In the genomic region with DNA sequence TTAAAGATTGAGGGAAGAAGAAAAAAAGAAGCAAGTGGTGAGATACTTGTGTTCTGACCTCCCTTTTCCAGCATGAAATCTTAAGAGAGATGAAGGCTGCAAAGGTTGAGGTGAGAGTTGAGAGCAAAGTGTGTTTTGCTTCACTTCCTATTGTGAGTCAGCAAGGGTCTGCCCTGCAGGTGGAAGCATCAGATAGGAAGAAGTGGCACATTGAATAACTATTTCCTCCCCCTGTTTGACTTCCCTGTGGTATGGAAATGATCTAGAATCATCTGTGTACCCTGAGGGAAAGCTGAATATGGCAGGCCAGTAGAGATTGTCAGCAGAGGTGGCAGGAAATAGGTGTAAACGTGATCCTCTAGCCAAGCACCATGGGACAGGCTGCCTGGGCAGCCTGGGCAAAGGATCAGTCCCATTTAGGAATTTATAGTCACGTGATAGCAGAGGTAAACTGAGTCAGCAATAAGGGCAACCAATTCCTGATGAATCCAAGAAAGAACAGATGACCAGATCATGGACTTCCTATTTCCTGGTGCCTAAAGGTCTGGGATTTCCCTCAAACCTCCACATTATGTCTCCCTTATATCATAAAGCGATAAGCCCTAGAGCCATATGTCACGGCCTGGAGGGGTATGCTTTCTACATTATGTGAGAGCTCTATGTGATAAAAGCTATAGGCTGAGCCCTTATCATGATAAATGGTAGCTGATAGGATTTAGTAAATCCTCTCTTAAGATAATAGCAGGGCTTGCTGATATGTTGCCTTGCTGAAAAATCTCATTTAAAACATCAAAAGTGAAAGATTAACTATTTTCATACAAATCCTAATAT, we compare ENCODE assay signal across 18 cellular contexts.
DNase-seq lines count a peak whose midpoint lies in the region; ATAC-seq, FAIRE-seq and TF ChIP-seq lines count a peak whose summit lies in the region.
"Had no signal": no experiment of that assay in that cellular context is flagged by ENCODE, and none has a peak within 500 bp of the region (broad histone marks: within the 10 kb centered on the region; RNA-seq: fewer than 3 reads in every experiment).

No MANE protein-coding gene starts in this region.

- no peaks in the 10 kb centered on the region for H3K4me1 ChIP-seq in trophoblast cell (ENCODE audit: control insufficient read depth in 1 of 2, insufficient read depth in 2 of 2, low read length in 2 of 2)
- H3K4me1 ChIP-seq in A673 (ENCODE audit: insufficient read depth, low read length, poor library complexity, severe bottlenecking) = no peaks in the 10 kb centered on the region
- H3K4me1 ChIP-seq: HAP-1 had no signal

- H3K79me2 ChIP-seq in trophoblast cell (ENCODE audit: control insufficient read depth, insufficient read depth, low read length, poor library complexity) = no peaks in the 10 kb centered on the region

- no peak overlapping the region for H3K27ac Mint-ChIP-seq in T-helper 17 cell

- no peaks in the 10 kb centered on the region for H3K79me1 ChIP-seq in trophoblast cell (ENCODE audit: low read length)

- H3K9me3 ChIP-seq in trophoblast cell (ENCODE audit: insufficient read depth, low read depth, low read length) = peaks cover 6% of the 10 kb centered on the region
- peaks cover 8% of the 10 kb centered on the region for H3K9me3 ChIP-seq in A673 (ENCODE audit: low read depth, low read length, poor library complexity, severe bottlenecking)
- peaks cover 3% of the 10 kb centered on the region for H3K9me3 ChIP-seq in T-helper 17 cell (ENCODE audit: control insufficient read depth, low read length, poor library complexity, severe bottlenecking)
- H3K9me3 ChIP-seq: HAP-1 had no signal

- CTCF ChIA-PET in A673 (lab: Charles Lee) = no interaction called here

- no peak overlapping the region for H3K9ac ChIP-seq in trophoblast cell (ENCODE audit: low read length)

- H3K36me3 ChIP-seq in bronchial epithelial cell (ENCODE audit: control insufficient read depth, insufficient read depth, low read length) = no peaks in the 10 kb centered on the region
- H3K36me3 ChIP-seq in trophoblast cell (ENCODE audit: control insufficient read depth in 1 of 2, insufficient read depth in 2 of 2, low read length in 2 of 2) = peaks cover 0 to 4% of the 10 kb centered on the region in 2 experiments
- no peaks in the 10 kb centered on the region for H3K36me3 ChIP-seq in A673 (ENCODE audit: insufficient read depth, low read length, poor library complexity, severe bottlenecking)
- H3K36me3 ChIP-seq: HAP-1 had no signal

- H3K4me2 ChIP-seq in trophoblast cell (ENCODE audit: low read length) = no peak overlapping the region

- H3K4me3 ChIP-seq in bronchial epithelial cell (ENCODE audit: low read depth, low read length) = no peak overlapping the region
- no peak overlapping the region for H3K4me3 ChIP-seq in trophoblast cell (ENCODE audit: low read depth, low read length)
- H3K4me3 ChIP-seq in A673 (ENCODE audit: low read depth, low read length, poor library complexity, severe bottlenecking) = no peak overlapping the region
- H3K4me3 ChIP-seq: HAP-1 had no signal

- no TSS peak for BruUV-seq in A673 (replicated peaks; lab: Mats Ljungman, UMichigan)

- ATAC-seq in GM18505 (IDR thresholded peaks at IDR 0.05; ENCODE audit: unreplicated experiment) (no peak), T-helper 17 cell (no peak)
- ATAC-seq: SK-N-SH treated with all-trans-retinoic acid at 6 μM for 48 hours had no signal

- no peaks in the 10 kb centered on the region for H3K27me3 ChIP-seq in bronchial epithelial cell (ENCODE audit: control insufficient read depth, insufficient read depth, low read length)
- no peaks in the 10 kb centered on the region for H3K27me3 ChIP-seq in trophoblast cell (ENCODE audit: insufficient read depth, low read length)
- no peaks in the 10 kb centered on the region for H3K27me3 ChIP-seq in A673 (replicated peaks; ENCODE audit: insufficient read depth, low read depth, low read length, poor library complexity)

- no peak overlapping the region for H4K91ac ChIP-seq in trophoblast cell (ENCODE audit: low read depth, low read length)

- peaks cover 12% of the 10 kb centered on the region for H3K4me1 Mint-ChIP-seq in T-helper 17 cell

- no peak overlapping the region for H2BK12ac ChIP-seq in trophoblast cell (ENCODE audit: low read length)

- H3K4ac ChIP-seq in trophoblast cell (ENCODE audit: low read depth, low read length) = no peak overlapping the region

- no peaks in the 10 kb centered on the region for H3K27me3 Mint-ChIP-seq in T-helper 17 cell

- H2BK120ac ChIP-seq in trophoblast cell (ENCODE audit: insufficient read depth, low read length, poor library complexity) = no peak overlapping the region

- H3K23ac ChIP-seq in trophoblast cell (ENCODE audit: low read length) = no peak overlapping the region

- no peak for DNase-seq in GM12891 (ENCODE audit: insufficient read length, low spot score)
- DNase-seq in NCI-H82 treated with DMSO at 0.1 percent for 48 hours (lab: John Stamatoyannopoulos, UW; ENCODE audit: unreplicated experiment) = peak; percentile 93
- peak; percentile 25 for DNase-seq in bronchial epithelial cell (ENCODE audit: low read depth)
- DNase-seq in trophoblast cell = peak; percentile 13 to 60
- DNase-seq in A673 (ENCODE audit: low spot score) = no peak
- no peak for DNase-seq in T-helper 17 cell
- DNase-seq: DMS79, KG1, NCI-H1436, NCI-H2029, NCI-H2171, NCI-H446 treated with DMSO at 0.1 percent for 48 hours, NCI-H748 treated with DMSO at 0.1 percent for 48 hours, SHP77 treated with DMSO at 0.1 percent for 48 hours had no signal

- TF ChIP-seq CTCF in bronchial epithelial cell (IDR thresholded peaks at IDR 0.05; ENCODE audit: insufficient read depth, low read length, severe bottlenecking) (no peak), A673 (conservative IDR thresholded peaks at IDR 0.05; ENCODE audit: low read depth, low read length) (no peak)

- FAIRE-seq in GM12891 (lab: Jason Lieb, UNC) = peak; percentile 48
- peak; percentile 76 for FAIRE-seq in bronchial epithelial cell (lab: Jason Lieb, UNC)

- no peaks in the 10 kb centered on the region for H3K36me3 Mint-ChIP-seq in T-helper 17 cell (ENCODE audit: low read depth)

- no peak overlapping the region for H3K18ac ChIP-seq in trophoblast cell (ENCODE audit: low read length)

- H2BK5ac ChIP-seq in trophoblast cell (ENCODE audit: low read depth, low read length, poor library complexity) = no peak overlapping the region

- H2AFZ ChIP-seq in trophoblast cell (ENCODE audit: insufficient read depth, low read length, poor library complexity) = no peak overlapping the region

- WGBS in trophoblast cell (ENCODE audit: extremely low coverage, insufficient coverage, insufficient read length) = no CpG with 5 or more reads among the region's 4 CpGs

- H3K4me3 Mint-ChIP-seq in T-helper 17 cell = no peak overlapping the region

- TF ChIP-seq POLR2A in GM12891 (IDR thresholded peaks at IDR 0.05; ENCODE audit: low read depth, low read length) = no peak
- TF ChIP-seq POLR2A in GM18505 (IDR thresholded peaks at IDR 0.05; ENCODE audit: borderline replicate concordance, extremely low read depth, insufficient read depth, insufficient read length) = no peak

- POLR2A ChIA-PET in A673 (lab: Charles Lee; ENCODE audit: low non-redundant PET) = no interaction called here

- no peak overlapping the region for H4K12ac ChIP-seq in trophoblast cell (ENCODE audit: low read depth, low read length)

- no peak overlapping the region for H4K8ac ChIP-seq in trophoblast cell (ENCODE audit: low read depth, low read length)

- no peak overlapping the region for H3K14ac ChIP-seq in trophoblast cell (ENCODE audit: low read length)

- H3K27ac ChIP-seq in trophoblast cell (ENCODE audit: low read depth, low read length) = no peak overlapping the region
- H3K27ac ChIP-seq in A673 (ENCODE audit: low read depth, low read length, poor library complexity, severe bottlenecking) = no peak overlapping the region
- H3K27ac ChIP-seq: C4-2B had no signal

- H2AK5ac ChIP-seq in trophoblast cell (ENCODE audit: low read length) = no peak overlapping the region

- intact Hi-C loops in A673 (cut with micrococcal nuclease; ENCODE audit: unreplicated experiment) = no loop called here

TF ChIP-seq in GM12891, 5 proteins besides CTCF, POLR2A, EP300 and RAD21:
- no peak for TF ChIP-seq POLR2AphosphoS5 (IDR thresholded peaks at IDR 0.05; ENCODE audit: low read depth, low read length)
- TF ChIP-seq PAX5 (IDR thresholded peaks at IDR 0.05; ENCODE audit: insufficient read depth, low read length, severe bottlenecking) = no peak
- TF ChIP-seq POU2F2 (IDR thresholded peaks at IDR 0.05; ENCODE audit: low read depth, low read length) = no peak
- no peak for TF ChIP-seq SPI1 (IDR thresholded peaks at IDR 0.05; ENCODE audit: low read depth, low read length)
- TF ChIP-seq TAF1 (IDR thresholded peaks at IDR 0.05; ENCODE audit: low read depth, low read length) = no peak
TF ChIP-seq in GM12891: peak in this region for 0.

Comparison
In these comparisons a context has a peak if more than half of its experiments do, and no peak if none do; other contexts are left out.
1. DNase-seq: peak in NCI-H82 treated with DMSO at 0.1 percent for 48 hours (single experiment), bronchial epithelial cell (single experiment) and trophoblast cell (2 of 2); none in GM12891 (single experiment), A673 (single experiment) and T-helper 17 cell (0 of 3).